22 cellular contexts compared by ENCODE assay signal in the genomic region with DNA sequence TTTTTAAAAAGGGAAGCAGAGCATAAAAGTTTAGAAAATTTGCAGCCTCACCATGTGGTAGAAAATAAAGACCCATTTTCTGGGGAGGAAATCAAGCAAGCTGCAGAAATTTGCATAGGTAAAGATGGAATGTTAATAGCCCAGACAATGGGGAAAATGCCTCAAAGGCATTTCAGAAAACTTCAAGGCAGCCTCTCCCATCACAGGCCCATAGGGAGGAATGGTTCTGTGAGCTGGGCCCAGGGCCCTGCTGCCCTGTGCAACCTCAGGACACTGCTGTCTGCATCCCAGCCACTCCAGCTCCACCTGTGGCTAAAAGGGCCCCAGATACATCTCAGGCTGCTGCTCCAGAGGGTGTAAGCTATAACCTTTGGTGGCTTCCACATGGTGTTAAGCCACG.
"Had no signal": no experiment of that assay in that cellular context is flagged by ENCODE, and none has a peak within 500 bp of the region (broad histone marks: within the 10 kb centered on the region; RNA-seq: fewer than 3 reads in every experiment).

No MANE protein-coding gene starts in this region.

- H3K9me3 Mint-ChIP-seq: effector memory CD8-positive, alpha-beta T cell; nephron progenitor cell had no signal

- H3K4me3 Mint-ChIP-seq: activated naive CD8-positive, alpha-beta T cell treated with anti-CD3 and anti-CD28 coated beads, Interleukin-2, amount 10 ng/mL, durations not matched to agents 7 days and 5 days; effector memory CD8-positive, alpha-beta T cell; memory B cell; nephron progenitor cell had no signal

- H3K27ac Mint-ChIP-seq: activated naive CD8-positive, alpha-beta T cell treated with anti-CD3 and anti-CD28 coated beads, Interleukin-2, amount 10 ng/mL, durations not matched to agents 7 days and 5 days; effector memory CD8-positive, alpha-beta T cell; memory B cell; nephron progenitor cell had no signal

- H3K9me3 ChIP-seq: colonic mucosa, pancreas, upper lobe of left lung had no signal

- FAIRE-seq: bronchial epithelial cell, endothelial cell of umbilical vein, islet of Langerhans, pancreas, TTC549 had no signal

- H3K4me1 Mint-ChIP-seq: memory B cell had no signal

- H3K4me3 ChIP-seq: colonic mucosa, dorsolateral prefrontal cortex, mucosa of descending colon, pancreas, upper lobe of left lung had no signal

- ATAC-seq: effector memory CD8-positive, alpha-beta T cell; left colon; pancreas; right cardiac atrium; stimulated activated naive CD8-positive, alpha-beta T cell treated with anti-CD3 and anti-CD28 coated beads, Interleukin-15, Interleukin-2, amounts not matched to agents 100 U/mL and 50 U/mL, for 24 hours had no signal

- H3K27me3 ChIP-seq: colonic mucosa, dorsolateral prefrontal cortex, pancreas, upper lobe of left lung had no signal

- H3K27me3 Mint-ChIP-seq: activated naive CD8-positive, alpha-beta T cell treated with anti-CD3 and anti-CD28 coated beads, Interleukin-2, amount 10 ng/mL, durations not matched to agents 7 days and 5 days; effector memory CD8-positive, alpha-beta T cell; memory B cell had no signal

- H3K4me1 ChIP-seq: colonic mucosa, pancreas, upper lobe of left lung had no signal

- DNase-seq: activated CD4-positive, alpha-beta T cell treated with anti-CD3 and anti-CD28 coated beads, Interleukin-2, amount 50 U/mL, for 48 hours; activated gamma-delta T cell treated with Interleukin-2 at 50 U/mL for 16 hours; activated naive CD8-positive, alpha-beta T cell treated with anti-CD3 and anti-CD28 coated beads, Interleukin-2, amount 10 ng/mL, durations not matched to agents 7 days and 5 days; amygdala; colonic mucosa; dorsolateral prefrontal cortex; effector memory CD8-positive, alpha-beta T cell; foreskin melanocyte; left colon; mucosa of descending colon; nephron progenitor cell; pancreas; right cardiac atrium; stimulated activated CD4-positive, alpha-beta T cell treated with anti-CD3 and anti-CD28 coated beads, Interleukin-4, amount 100 ng/mL, for 24 hours; stimulated activated naive CD8-positive, alpha-beta T cell treated with anti-CD3 and anti-CD28 coated beads, Interleukin-15, Interleukin-2, amounts not matched to agents 100 U/mL and 50 U/mL, for 24 hours; upper lobe of left lung; WERI-Rb-1 had no signal

- H3K27ac ChIP-seq: colonic mucosa, dorsolateral prefrontal cortex, pancreas, upper lobe of left lung, WERI-Rb-1 had no signal

- H3K36me3 ChIP-seq: colonic mucosa, pancreas, upper lobe of left lung, WERI-Rb-1 had no signal

- H3K36me3 Mint-ChIP-seq: memory B cell had no signal
